Comparison of ENCODE assay signal across 17 cellular contexts in genomic region chr13:106340249-106340648, GRCh38.
DNase-seq lines count a peak whose midpoint lies in the region; ATAC-seq, FAIRE-seq and TF ChIP-seq lines count a peak whose summit lies in the region.
"Had no signal": no experiment of that assay in that cellular context is flagged by ENCODE, and none has a peak within 500 bp of the region (broad histone marks: within the 10 kb centered on the region; RNA-seq: fewer than 3 reads in every experiment).

No MANE protein-coding gene starts in this region.

- CTCF ChIA-PET in HepG2 (lab: Yijun Ruan, JAX; ENCODE audit: low intra/inter-chr PET ratio, low total read pairs) (no interaction called here), WTC11 (lab: Charles Lee) (no interaction called here)
- CTCF ChIA-PET in activated CD4-positive, alpha-beta memory T cell treated with anti-CD3 and anti-CD28 coated beads, Interleukin-2, amount 10 ng/mL, durations not matched to agents 7 days and 5 days (lab: Charles Lee) = no interaction called here

- intact Hi-C loops in HepG2 (cut with micrococcal nuclease; ENCODE audit: unreplicated experiment) = no loop called here
- intact Hi-C loops in right lobe of liver (cut with DNase I) = no loop called here

- no peak overlapping the region for H2AFZ ChIP-seq in HepG2 (ENCODE audit: low read length)

- peaks cover 21% of the 10 kb centered on the region for H3K9me3 ChIP-seq in HepG2 (ENCODE audit: low read length)
- H3K9me3 ChIP-seq in right lobe of liver = no peaks in the 10 kb centered on the region
- peaks cover 33% of the 10 kb centered on the region for H3K9me3 ChIP-seq in endodermal cell (ENCODE audit: control insufficient read depth, low read length)
- H3K9me3 ChIP-seq: HAP-1 had no signal

- H3K27ac Mint-ChIP-seq in WTC11 (no peak overlapping the region), endodermal cell (no peak overlapping the region)
- H3K27ac Mint-ChIP-seq in activated CD4-positive, alpha-beta memory T cell treated with anti-CD3 and anti-CD28 coated beads, Interleukin-2, amount 10 ng/mL, durations not matched to agents 7 days and 5 days = no peak overlapping the region
- H3K27ac Mint-ChIP-seq: B cell; CD8-positive, alpha-beta T cell; HFFc6 had no signal

- ATAC-seq in HepG2 = no peak
- ATAC-seq in right lobe of liver = no peak
- ATAC-seq in WTC11 = no peak
- ATAC-seq in GM19452 (IDR thresholded peaks at IDR 0.05; ENCODE audit: unreplicated experiment) = no peak
- ATAC-seq: CD8-positive, alpha-beta T cell had no signal

- TF ChIP-seq EP300 in HepG2 (IDR thresholded peaks at IDR 0.05; ENCODE audit: low read depth in 2 of 2, low read length in 2 of 2) (no peak), HepG2 (CRISPR knock-in tag; IDR thresholded peaks at IDR 0.05; ENCODE audit: borderline replicate concordance) (no peak)

- H3K4me1 ChIP-seq in HepG2 (ENCODE audit: insufficient read depth, low read length) = no peaks in the 10 kb centered on the region
- H3K4me1 ChIP-seq in right lobe of liver = no peaks in the 10 kb centered on the region
- no peaks in the 10 kb centered on the region for H3K4me1 ChIP-seq in endodermal cell (ENCODE audit: control insufficient read depth, insufficient read depth, low read length)
- H3K4me1 ChIP-seq: HAP-1 had no signal

- TF ChIP-seq POLR2A in HepG2 (IDR thresholded peaks at IDR 0.05; ENCODE audit: insufficient read depth in 1 of 2, low read depth in 2 of 2, low read length in 2 of 2) (no peak), right lobe of liver (IDR thresholded peaks at IDR 0.05) (no peak)

- in situ Hi-C loops in HepG2 (cut with HindIII; ENCODE audit: extremely low pct_ligation_motif_present, low pct_unique_long_range_greater_than_20kb) = no loop called here

- POLR2A ChIA-PET in HepG2 (lab: Yijun Ruan, JAX) (no interaction called here), WTC11 (lab: Charles Lee) (no interaction called here)
- POLR2A ChIA-PET in activated CD4-positive, alpha-beta memory T cell treated with anti-CD3 and anti-CD28 coated beads, Interleukin-2, amount 10 ng/mL, durations not matched to agents 7 days and 5 days (lab: Charles Lee) = no interaction called here

- H3K36me3 Mint-ChIP-seq in WTC11 = peaks cover 31% of the 10 kb centered on the region
- H3K36me3 Mint-ChIP-seq in endodermal cell (ENCODE audit: low read depth) = peaks cover 12% of the 10 kb centered on the region
- no peaks in the 10 kb centered on the region for H3K36me3 Mint-ChIP-seq in activated CD4-positive, alpha-beta memory T cell treated with anti-CD3 and anti-CD28 coated beads, Interleukin-2, amount 10 ng/mL, durations not matched to agents 7 days and 5 days (ENCODE audit: low read depth)
- H3K36me3 Mint-ChIP-seq: CD8-positive, alpha-beta T cell had no signal

- WGBS in HepG2 (ENCODE audit: low lambda C conversion rate) = 20% methylated on average over 2 of the region's 2 CpGs
- 85% methylated on average over 2 of the region's 2 CpGs for WGBS in right lobe of liver (ENCODE audit: insufficient coverage, low coverage, low lambda C conversion rate, missing lambda C conversion rate)
- WGBS in endodermal cell (ENCODE audit: insufficient coverage in 1 of 2, insufficient read length in 1 of 2), 2 experiments = 88 to 100% methylated on average over 2 of the region's 2 CpGs

- no peaks in the 10 kb centered on the region for H3K27me3 ChIP-seq in HepG2 (ENCODE audit: control insufficient read depth in 1 of 2, insufficient read depth in 2 of 2, low read length in 2 of 2)
- no peaks in the 10 kb centered on the region for H3K27me3 ChIP-seq in right lobe of liver
- H3K27me3 ChIP-seq in endodermal cell (ENCODE audit: control insufficient read depth, insufficient read depth, low read length, poor library complexity, severe bottlenecking) = no peaks in the 10 kb centered on the region
- H3K27me3 ChIP-seq: BLaER1 treated with 17β-estradiol and CSF1 and Interleukin-3, amounts not matched to agents 10 nM and 100 nM had no signal

- TF ChIP-seq RAD21 in HepG2 (CRISPR knock-in tag; IDR thresholded peaks at IDR 0.05) = no peak

- no peaks in the 10 kb centered on the region for H4K20me1 ChIP-seq in HepG2 (ENCODE audit: insufficient read depth, low read length)
- H4K20me1 ChIP-seq: BLaER1 treated with 17β-estradiol and CSF1 and Interleukin-3, amounts not matched to agents 10 nM and 100 nM had no signal

- H3K4me2 ChIP-seq in HepG2 (ENCODE audit: low read depth, low read length) = no peak overlapping the region
- H3K4me2 ChIP-seq: BLaER1 treated with 17β-estradiol and CSF1 and Interleukin-3, amounts not matched to agents 10 nM and 100 nM had no signal

- peaks cover 35% of the 10 kb centered on the region for H3K9me3 Mint-ChIP-seq in WTC11
- H3K9me3 Mint-ChIP-seq in endodermal cell = peaks cover 36% of the 10 kb centered on the region
- peaks cover 16% of the 10 kb centered on the region for H3K9me3 Mint-ChIP-seq in activated CD4-positive, alpha-beta memory T cell treated with anti-CD3 and anti-CD28 coated beads, Interleukin-2, amount 10 ng/mL, durations not matched to agents 7 days and 5 days

- H3K27ac ChIP-seq in HepG2 (ENCODE audit: extremely low read length, insufficient read depth, low read length) = no peak overlapping the region
- no peak overlapping the region for H3K27ac ChIP-seq in right lobe of liver
- H3K27ac ChIP-seq in endodermal cell (ENCODE audit: low read depth, low read length) = no peak overlapping the region
- H3K27ac ChIP-seq: BLaER1 treated with 17β-estradiol and CSF1 and Interleukin-3, amounts not matched to agents 10 nM and 100 nM had no signal

- no peak overlapping the region for H3K4me3 Mint-ChIP-seq in WTC11
- no peak overlapping the region for H3K4me3 Mint-ChIP-seq in endodermal cell
- H3K4me3 Mint-ChIP-seq in activated CD4-positive, alpha-beta memory T cell treated with anti-CD3 and anti-CD28 coated beads, Interleukin-2, amount 10 ng/mL, durations not matched to agents 7 days and 5 days = no peak overlapping the region
- H3K4me3 Mint-ChIP-seq: B cell; CD8-positive, alpha-beta T cell; HFFc6 had no signal

- H3K36me3 ChIP-seq in HepG2 (replicated peaks in 1 of 2; ENCODE audit: control insufficient read depth in 1 of 2, insufficient read depth in 2 of 2, low read length in 2 of 2) = no peaks in the 10 kb centered on the region
- no peaks in the 10 kb centered on the region for H3K36me3 ChIP-seq in right lobe of liver
- no peaks in the 10 kb centered on the region for H3K36me3 ChIP-seq in endodermal cell (ENCODE audit: control insufficient read depth, insufficient read depth, low read length)
- H3K36me3 ChIP-seq: BLaER1 treated with 17β-estradiol and CSF1 and Interleukin-3, amounts not matched to agents 10 nM and 100 nM; HAP-1 had no signal

- H3K4me1 Mint-ChIP-seq in WTC11 (peaks cover 30% of the 10 kb centered on the region), endodermal cell (peaks cover 16% of the 10 kb centered on the region)
- no peaks in the 10 kb centered on the region for H3K4me1 Mint-ChIP-seq in activated CD4-positive, alpha-beta memory T cell treated with anti-CD3 and anti-CD28 coated beads, Interleukin-2, amount 10 ng/mL, durations not matched to agents 7 days and 5 days
- H3K4me1 Mint-ChIP-seq: B cell had no signal

- DNase-seq in HepG2 (ENCODE audit: low spot score) (no peak), right lobe of liver (no peak), WTC11 (ENCODE audit: low spot score) (no peak), endodermal cell (no peak), NCI-H345 (lab: John Stamatoyannopoulos, UW) (no peak)
- DNase-seq in activated CD4-positive, alpha-beta memory T cell treated with anti-CD3 and anti-CD28 coated beads, Interleukin-2, amount 10 ng/mL, durations not matched to agents 7 days and 5 days = no peak
- DNase-seq: 8988T; Calu3; CD8-positive, alpha-beta T cell; DMS79 treated with DMSO at 0.1 percent for 48 hours; GF-D8; HFFc6 had no signal

- no peaks in the 10 kb centered on the region for H3K27me3 Mint-ChIP-seq in WTC11 (ENCODE audit: low read depth)
- H3K27me3 Mint-ChIP-seq in endodermal cell (ENCODE audit: insufficient read depth) = peaks cover 5% of the 10 kb centered on the region
- no peaks in the 10 kb centered on the region for H3K27me3 Mint-ChIP-seq in activated CD4-positive, alpha-beta memory T cell treated with anti-CD3 and anti-CD28 coated beads, Interleukin-2, amount 10 ng/mL, durations not matched to agents 7 days and 5 days
- H3K27me3 Mint-ChIP-seq: B cell had no signal

- H3K79me2 ChIP-seq in HepG2 (ENCODE audit: insufficient read depth, low read length) = no peaks in the 10 kb centered on the region

- FAIRE-seq in HepG2 (lab: Jason Lieb, UNC) = no peak
- FAIRE-seq: H1 had no signal

- H3K9ac ChIP-seq in HepG2 (ENCODE audit: insufficient read depth, low read depth, low read length) (no peak overlapping the region), endodermal cell (ENCODE audit: extremely low read depth, low read length, poor library complexity, severe bottlenecking) (no peak overlapping the region)
- H3K9ac ChIP-seq: BLaER1 treated with 17β-estradiol and CSF1 and Interleukin-3, amounts not matched to agents 10 nM and 100 nM had no signal

- no TSS peak for BruUV-seq in HepG2 (replicated peaks; lab: Mats Ljungman, UMichigan)

- no peak overlapping the region for H3K4me3 ChIP-seq in HepG2 (replicated peaks in 1 of 3; ENCODE audit: insufficient read depth in 1 of 3, low read depth in 2 of 3, low read length in 3 of 3)
- H3K4me3 ChIP-seq in right lobe of liver = no peak overlapping the region
- peak overlapping the region; percentile 31 for H3K4me3 ChIP-seq in endodermal cell (ENCODE audit: low read length)
- H3K4me3 ChIP-seq: BLaER1 treated with 17β-estradiol and CSF1 and Interleukin-3, amounts not matched to agents 10 nM and 100 nM; HAP-1 had no signal

- TF ChIP-seq CTCF in HepG2 (CRISPR knock-in tag; IDR thresholded peaks at IDR 0.05) (no peak), right lobe of liver (IDR thresholded peaks at IDR 0.05) (no peak), WTC11 (IDR thresholded peaks at IDR 0.05) (no peak), endodermal cell (conservative IDR thresholded peaks at IDR 0.05) (no peak)

TF ChIP-seq in HepG2, 621 proteins besides CTCF, POLR2A, EP300 and RAD21:
- TF ChIP-seq CREB1 (IDR thresholded peaks at IDR 0.05) (peak; percentile 15; the same call in 1 of the 2 replicates), CREB1 (CRISPR knock-in tag; IDR thresholded peaks at IDR 0.05) (no peak), ZNF317 (CRISPR knock-in tag; IDR thresholded peaks at IDR 0.05) (peak; percentile 95), ZNF251 (CRISPR knock-in tag; IDR thresholded peaks at IDR 0.05) (no peak)

TF ChIP-seq in WTC11, 78 proteins besides CTCF, POLR2A, EP300 and RAD21 (continues in another document):
- no peak for TF ChIP-seq PRRX2 (CRISPR knock-in tag; IDR thresholded peaks at IDR 0.05)

Comparison
In these comparisons a context has a peak if more than half of its experiments do, and no peak if none do; other contexts are left out.
1. Of the 50 proteins assayed by ChIP-seq in both HepG2 and WTC11: peak only in HepG2: none; only in WTC11: none; in both: ZNF317; in neither: 48; mixed calls (peak in some experiments, not most) for 1.